ENCODE assay signal across 18 cellular contexts in genomic region chr1:62778208-62778607, GRCh38.
"Had no signal": no experiment of that assay in that cellular context is flagged by ENCODE, and none has a peak within 500 bp of the region (broad histone marks: within the 10 kb centered on the region; RNA-seq: fewer than 3 reads in every experiment).

No MANE protein-coding gene starts in this region.

- H3K4me3 ChIP-seq: dorsolateral prefrontal cortex, sigmoid colon, spleen, thoracic aorta had no signal

- H3K9me3 ChIP-seq: neutrophil, thoracic aorta had no signal

- H3K4me3 Mint-ChIP-seq: activated CD4-positive, alpha-beta T cell treated with anti-CD3 and anti-CD28 coated beads, Interleukin-2, amount 10 ng/mL, durations not matched to agents 7 days and 5 days; activated CD8-positive, alpha-beta T cell treated with anti-CD3 and anti-CD28 coated beads, Interleukin-2, amount 10 ng/mL, durations not matched to agents 7 days and 5 days; activated naive CD4-positive, alpha-beta T cell treated with anti-CD3 and anti-CD28 coated beads for 36 hours; activated T-cell treated with anti-CD3 and anti-CD28 coated beads, Interleukin-2, amount 50 U/mL, for 4 hours; brain; natural killer cell; stimulated activated memory B cell treated with anti-CD40 and anti-IgM and Interleukin-4, amounts not matched to agents 10 μg/mL and 1 μg/mL and 100 μg/mL, for 72 hours had no signal

- H3K27ac ChIP-seq: dorsolateral prefrontal cortex, epithelial cell of prostate, neutrophil, parathyroid adenoma, sigmoid colon, spleen, thoracic aorta had no signal

- H3K27ac Mint-ChIP-seq: activated CD4-positive, alpha-beta T cell treated with anti-CD3 and anti-CD28 coated beads, Interleukin-2, amount 10 ng/mL, durations not matched to agents 7 days and 5 days; activated CD8-positive, alpha-beta T cell treated with anti-CD3 and anti-CD28 coated beads, Interleukin-2, amount 10 ng/mL, durations not matched to agents 7 days and 5 days; activated naive CD4-positive, alpha-beta T cell treated with anti-CD3 and anti-CD28 coated beads for 36 hours; brain; natural killer cell; stimulated activated memory B cell treated with anti-CD40 and anti-IgM and Interleukin-4, amounts not matched to agents 10 μg/mL and 1 μg/mL and 100 μg/mL, for 72 hours had no signal

- H3K79me2 ChIP-seq: parathyroid adenoma had no signal

- H3K9me3 Mint-ChIP-seq: natural killer cell had no signal

- H3K4me1 ChIP-seq: parathyroid adenoma, sigmoid colon had no signal

- H3K27me3 ChIP-seq: dorsolateral prefrontal cortex, sigmoid colon, spleen had no signal

- H3K27me3 Mint-ChIP-seq: stimulated activated memory B cell treated with anti-CD40 and anti-IgM and Interleukin-4, amounts not matched to agents 10 μg/mL and 1 μg/mL and 100 μg/mL, for 72 hours had no signal

- ATAC-seq: activated CD4-positive, CD25-positive, alpha-beta regulatory T cell treated with anti-CD3 and anti-CD28 coated beads, Interleukin-2, amount 50 U/mL, for 24 hours; activated CD8-positive, alpha-beta T cell treated with anti-CD3 and anti-CD28 coated beads, Interleukin-2, amount 10 ng/mL, durations not matched to agents 7 days and 5 days; activated T-cell treated with anti-CD3 and anti-CD28 coated beads, Interleukin-2, amount 50 U/mL, for 4 hours; natural killer cell; stimulated activated memory B cell treated with anti-CD40 and anti-IgM and Interleukin-4, amounts not matched to agents 10 μg/mL and 1 μg/mL and 100 μg/mL, for 72 hours had no signal

- H3K36me3 ChIP-seq: neutrophil, sigmoid colon, spleen, thoracic aorta had no signal

- H2AFZ ChIP-seq: parathyroid adenoma had no signal

- H3K36me3 Mint-ChIP-seq: brain had no signal

- H3K4me1 Mint-ChIP-seq: brain had no signal

- DNase-seq: activated CD4-positive, alpha-beta T cell treated with anti-CD3 and anti-CD28 coated beads, Interleukin-2, amount 10 ng/mL, durations not matched to agents 7 days and 5 days; activated CD8-positive, alpha-beta T cell treated with anti-CD3 and anti-CD28 coated beads, Interleukin-2, amount 10 ng/mL, durations not matched to agents 7 days and 5 days; activated naive CD4-positive, alpha-beta T cell treated with anti-CD3 and anti-CD28 coated beads for 36 hours; activated T-cell treated with anti-CD3 and anti-CD28 coated beads, Interleukin-2, amount 50 U/mL, for 4 hours; central memory CD4-positive, alpha-beta T cell; dorsolateral prefrontal cortex; head of caudate nucleus; natural killer cell; sigmoid colon; spleen; stimulated activated CD4-positive, alpha-beta T cell treated with anti-CD3 and anti-CD28 coated beads, Interleukin-4, amount 100 ng/mL, for 4 hours had no signal
